ENCODE assay signal across 8 cellular contexts in the genomic region with DNA sequence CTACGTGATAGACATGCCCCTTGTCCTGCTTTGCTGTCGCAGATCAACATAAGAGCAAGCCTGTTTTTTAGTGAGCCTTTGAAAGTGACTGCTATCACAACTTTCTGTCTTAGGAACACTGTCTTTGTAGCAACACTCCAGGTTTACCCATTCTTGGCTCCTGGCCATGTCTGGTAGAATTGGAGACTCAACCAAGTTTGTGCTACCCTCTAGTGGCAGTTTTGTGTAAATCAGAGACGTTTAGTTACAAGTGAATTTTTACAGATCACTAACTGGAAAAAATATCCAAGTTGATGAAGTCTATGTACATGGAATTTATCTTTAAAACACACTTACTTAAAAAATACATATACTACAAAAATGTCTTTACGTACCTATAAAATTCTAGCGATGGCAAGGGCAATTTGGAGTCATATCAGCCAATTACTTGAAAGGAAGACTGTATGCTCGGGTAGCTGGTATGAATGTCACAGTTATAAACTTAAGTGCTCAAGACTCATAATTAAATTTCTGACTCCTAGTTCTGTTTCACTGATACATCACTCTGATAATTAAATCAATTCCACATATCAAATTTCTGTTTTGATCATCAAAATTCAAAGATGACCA.
DNase-seq lines count a peak whose midpoint lies in the region; ATAC-seq and TF ChIP-seq lines count a peak whose summit lies in the region.

No MANE protein-coding gene starts in this region.

- H3K36me3 Mint-ChIP-seq in stimulated activated memory B cell treated with anti-CD40 and anti-IgM and Interleukin-4, amounts not matched to agents 10 μg/mL and 1 μg/mL and 100 μg/mL, for 72 hours, result no peaks in the 10 kb centered on the region

- H3K4me3 Mint-ChIP-seq in stimulated activated memory B cell treated with anti-CD40 and anti-IgM and Interleukin-4, amounts not matched to agents 10 μg/mL and 1 μg/mL and 100 μg/mL, for 72 hours, result no peak overlapping the region

- H3K4me1 Mint-ChIP-seq in stimulated activated memory B cell treated with anti-CD40 and anti-IgM and Interleukin-4, amounts not matched to agents 10 μg/mL and 1 μg/mL and 100 μg/mL, for 72 hours, result no peaks in the 10 kb centered on the region

- ATAC-seq in HG02870 (IDR thresholded peaks at IDR 0.05; ENCODE audit: unreplicated experiment) (peak; percentile 78), left colon (peak; percentile 87)
- peak; percentile 36 for ATAC-seq in stimulated activated memory B cell treated with anti-CD40 and anti-IgM and Interleukin-4, amounts not matched to agents 10 μg/mL and 1 μg/mL and 100 μg/mL, for 72 hours

- H3K4me3 ChIP-seq in AG09309 (ENCODE audit: control insufficient read depth, low read depth, low read length), result no peak overlapping the region

- DNase-seq in AG09309 (ENCODE audit: low read depth), result peak; percentile 58
- DNase-seq in GM13977 (ENCODE audit: low spot score), result peak; percentile 17
- peak; percentile 50 for DNase-seq in NCI-H1417 treated with DMSO at 0.1 percent for 48 hours (lab: John Stamatoyannopoulos, UW)
- peak; percentile 76 for DNase-seq in SKM-1 treated with dmso at 0.1 percent for 144 hours (lab: John Stamatoyannopoulos, UW; ENCODE audit: unreplicated experiment)
- DNase-seq in cerebellar cortex (ENCODE audit: low spot score), result peak; percentile 89
- peak; percentile 55 to 79 for DNase-seq in left colon

- H3K27ac Mint-ChIP-seq in stimulated activated memory B cell treated with anti-CD40 and anti-IgM and Interleukin-4, amounts not matched to agents 10 μg/mL and 1 μg/mL and 100 μg/mL, for 72 hours, result no peak overlapping the region

- H3K27me3 Mint-ChIP-seq in stimulated activated memory B cell treated with anti-CD40 and anti-IgM and Interleukin-4, amounts not matched to agents 10 μg/mL and 1 μg/mL and 100 μg/mL, for 72 hours, result no peaks in the 10 kb centered on the region

- TF ChIP-seq CTCF in AG09309 (IDR thresholded peaks at IDR 0.05; ENCODE audit: control insufficient read depth, insufficient read depth, low read depth, low read length, missing control alignments) (peak; percentile 66), GM13977 (IDR thresholded peaks at IDR 0.05; ENCODE audit: extremely low read depth, insufficient read depth, missing control alignments) (peak; percentile 67)

- in situ Hi-C loops in GM13977 (cut with MboI; ENCODE audit: low pct_unique_long_range_greater_than_20kb, low sequenced_read_pairs, unreplicated experiment), result no loop called here

- intact Hi-C loops in left colon (cut with DNase I, micrococcal nuclease), result loop anchor here in 1 of 2 donors (5.0 kb wide), 1 partner anchor 768 kb away; no protein-coding TSS in a partner anchor

- no peaks in the 10 kb centered on the region for H3K9me3 Mint-ChIP-seq in stimulated activated memory B cell treated with anti-CD40 and anti-IgM and Interleukin-4, amounts not matched to agents 10 μg/mL and 1 μg/mL and 100 μg/mL, for 72 hours

Comparison
In these comparisons a context has a peak if more than half of its experiments do, and no peak if none do; other contexts are left out.
1. DNase-seq: peak in every context shown above with its lines; median percentile 89 in cerebellar cortex; 76 in SKM-1 treated with dmso at 0.1 percent for 144 hours; 67 in left colon; 58 in AG09309; 50 in NCI-H1417 treated with DMSO at 0.1 percent for 48 hours; 17 in GM13977.
2. ATAC-seq: peak in every context shown above with its lines; median percentile 87 in left colon; 78 in HG02870; 36 in stimulated activated memory B cell treated with anti-CD40 and anti-IgM and Interleukin-4, amounts not matched to agents 10 μg/mL and 1 μg/mL and 100 μg/mL, for 72 hours.